7 cellular contexts compared by ENCODE assay signal in genomic region chr17:60260540-60260939, GRCh38.
"Had no signal": no experiment of that assay in that cellular context is flagged by ENCODE, and none has a peak within 500 bp of the region (broad histone marks: within the 10 kb centered on the region; RNA-seq: fewer than 3 reads in every experiment).

No MANE protein-coding gene starts in this region.

- H3K4me2 ChIP-seq: GM23338 had no signal

- H3K4me3 ChIP-seq: GM23338, HAP-1 had no signal

- H2AFZ ChIP-seq: GM23338 had no signal

- FAIRE-seq: HTR-8/SVneo had no signal

- H3K9me3 ChIP-seq: HAP-1 had no signal

- DNase-seq: H7, Kasumi-1, KG1 had no signal

- ATAC-seq: GM23338, HCT116 had no signal
